Comparison of ENCODE assay signal across 16 cellular contexts in genomic region chr1:3122311-3122710, GRCh38. TPM values are rescaled to one million over a fixed set of nuclear protein-coding genes. Genes with fewer than 3 reads are reported as not detected.
DNase-seq lines count a peak whose midpoint lies in the region; ATAC-seq and TF ChIP-seq lines count a peak whose summit lies in the region.
"Had no signal": no experiment of that assay in that cellular context is flagged by ENCODE, and none has a peak within 500 bp of the region (broad histone marks: within the 10 kb centered on the region; RNA-seq: fewer than 3 reads in every experiment).

No MANE protein-coding gene starts in this region.

- H3K27ac Mint-ChIP-seq in brain (peak overlapping the region in 4 of 5 experiments; percentile 64 to 93 (median 90)), progenitor cell of endocrine pancreas (peak overlapping the region; percentile 78)
- H3K27ac Mint-ChIP-seq: HFFc6 had no signal

- DNase-seq in left lung (no peak), progenitor cell of endocrine pancreas (ENCODE audit: low spot score, unreplicated experiment) (no peak), aorta (no peak), NCI-H2227 (lab: John Stamatoyannopoulos, UW; ENCODE audit: unreplicated experiment) (no peak), pons (ENCODE audit: low spot score) (no peak), superior temporal gyrus (ENCODE audit: extremely low spot score) (no peak)
- DNase-seq: BE2C; CD4-positive, alpha-beta memory T cell; DMS79; HCEC 1CT; HFFc6 had no signal

- peak; percentile 64 for ATAC-seq in left lung
- ATAC-seq in aorta (ENCODE audit: low FRiP score): no peak
- no peak for ATAC-seq in GM21717 (IDR thresholded peaks at IDR 0.05; ENCODE audit: unreplicated experiment)
- ATAC-seq: A549 had no signal

- H3K4me1 ChIP-seq in left lung: peaks cover 6 to 10% of the 10 kb centered on the region in 2 donors
- H3K4me1 ChIP-seq in aorta (ENCODE audit: control insufficient read depth in 1 of 2, insufficient read depth in 2 of 2, low read length in 2 of 2): no peaks in the 10 kb centered on the region
- H3K4me1 ChIP-seq: A549, BE2C had no signal

- 29 to 42% methylated on average over 12 of the region's 12 CpGs for WGBS in aorta, 2 donors

- H3K27me3 ChIP-seq in left lung: peaks cover 0 to 33% of the 10 kb centered on the region in 2 donors
- no peaks in the 10 kb centered on the region for H3K27me3 ChIP-seq in aorta (ENCODE audit: control insufficient read depth in 1 of 2, insufficient read depth in 2 of 2, low read length in 1 of 2)
- H3K27me3 ChIP-seq: BE2C had no signal

- no peaks in the 10 kb centered on the region for H3K9me3 ChIP-seq in left lung
- no peaks in the 10 kb centered on the region for H3K9me3 ChIP-seq in aorta (ENCODE audit: control insufficient read depth, low read length)
- H3K9me3 ChIP-seq: A549, BE2C had no signal

- H3K9me3 Mint-ChIP-seq in brain (no peaks in the 10 kb centered on the region), progenitor cell of endocrine pancreas (ENCODE audit: low read depth) (no peaks in the 10 kb centered on the region)
- H3K9me3 Mint-ChIP-seq: CD4-positive, alpha-beta memory T cell had no signal

- H3K36me3 ChIP-seq in left lung (no peaks in the 10 kb centered on the region), aorta (ENCODE audit: control insufficient read depth in 1 of 2, insufficient read depth in 2 of 2, low read length in 1 of 2) (no peaks in the 10 kb centered on the region)
- H3K36me3 ChIP-seq: BE2C had no signal

- H3K4me3 ChIP-seq in left lung: no peak overlapping the region
- H3K4me3 ChIP-seq in aorta (ENCODE audit: low read length in 2 of 2): no peak overlapping the region
- H3K4me3 ChIP-seq: A549 had no signal

- H3K27ac ChIP-seq in left lung: no peak overlapping the region
- H3K27ac ChIP-seq in aorta (ENCODE audit: low read depth in 1 of 2, low read length in 2 of 2): peak overlapping the region; percentile 28 to 54
- H3K27ac ChIP-seq: A549, C4-2B, HL-60 had no signal

- TF ChIP-seq CTCF in brain (conservative IDR thresholded peaks at IDR 0.05) (no peak), left lung (IDR thresholded peaks at IDR 0.05) (no peak), progenitor cell of endocrine pancreas (IDR thresholded peaks at IDR 0.05; ENCODE audit: unreplicated experiment) (no peak)

- no peaks in the 10 kb centered on the region for H3K27me3 Mint-ChIP-seq in brain
- no peaks in the 10 kb centered on the region for H3K27me3 Mint-ChIP-seq in progenitor cell of endocrine pancreas
- H3K27me3 Mint-ChIP-seq: CD4-positive, alpha-beta memory T cell had no signal

- H3K4me3 Mint-ChIP-seq in brain (peak overlapping the region in 2 of 5 experiments; percentile 27 to 54), progenitor cell of endocrine pancreas (ENCODE audit: low read depth) (no peak overlapping the region)
- H3K4me3 Mint-ChIP-seq: CD4-positive, alpha-beta memory T cell; HFFc6 had no signal

- peaks cover 95% of the 10 kb centered on the region for H3K4me1 Mint-ChIP-seq in brain
- H3K4me1 Mint-ChIP-seq in progenitor cell of endocrine pancreas (ENCODE audit: low read depth): peaks cover 46% of the 10 kb centered on the region
- H3K4me1 Mint-ChIP-seq: CD4-positive, alpha-beta memory T cell had no signal

- H3K36me3 Mint-ChIP-seq in brain: no peaks in the 10 kb centered on the region
- peaks cover 2% of the 10 kb centered on the region for H3K36me3 Mint-ChIP-seq in progenitor cell of endocrine pancreas (ENCODE audit: insufficient read depth)
- H3K36me3 Mint-ChIP-seq: CD4-positive, alpha-beta memory T cell had no signal

- intact Hi-C loops in left lung (cut with DNase I) (no loop called here), aorta (cut with DNase I) (no loop called here)

RNA-seq across cellular contexts. Expression of gene PRDM16, which starts 53.3 kb away (rescaled TPM):
- polyA plus RNA-seq in brain (ENCODE audit: insufficient read depth, low read depth, low replicate concordance) (2.4 TPM), aorta (10 to 100 TPM in 1 of 2 donors, 1 to 10 TPM in 1; 5.0 to 21.1 TPM)
- total RNA-seq in left lung (10 to 100 TPM; 14.9 to 18.0 TPM), progenitor cell of endocrine pancreas (68.7 and 69.1 TPM in 2 replicates), aorta (10 to 100 TPM; 61.9 to 80.7 TPM)
- total RNA-seq: CD4-positive, alpha-beta memory T cell; HFFc6 had no signal
- polyA plus RNA-seq: CD4-positive, alpha-beta memory T cell had no signal

Comparison
In these comparisons a context has a peak if more than half of its experiments do, and no peak if none do; other contexts are left out.
1. H3K27ac ChIP-seq: peak in aorta (2 of 2); none in left lung (0 of 2).